Comparison of ENCODE assay signal across 1 cellular context in the genomic region with DNA sequence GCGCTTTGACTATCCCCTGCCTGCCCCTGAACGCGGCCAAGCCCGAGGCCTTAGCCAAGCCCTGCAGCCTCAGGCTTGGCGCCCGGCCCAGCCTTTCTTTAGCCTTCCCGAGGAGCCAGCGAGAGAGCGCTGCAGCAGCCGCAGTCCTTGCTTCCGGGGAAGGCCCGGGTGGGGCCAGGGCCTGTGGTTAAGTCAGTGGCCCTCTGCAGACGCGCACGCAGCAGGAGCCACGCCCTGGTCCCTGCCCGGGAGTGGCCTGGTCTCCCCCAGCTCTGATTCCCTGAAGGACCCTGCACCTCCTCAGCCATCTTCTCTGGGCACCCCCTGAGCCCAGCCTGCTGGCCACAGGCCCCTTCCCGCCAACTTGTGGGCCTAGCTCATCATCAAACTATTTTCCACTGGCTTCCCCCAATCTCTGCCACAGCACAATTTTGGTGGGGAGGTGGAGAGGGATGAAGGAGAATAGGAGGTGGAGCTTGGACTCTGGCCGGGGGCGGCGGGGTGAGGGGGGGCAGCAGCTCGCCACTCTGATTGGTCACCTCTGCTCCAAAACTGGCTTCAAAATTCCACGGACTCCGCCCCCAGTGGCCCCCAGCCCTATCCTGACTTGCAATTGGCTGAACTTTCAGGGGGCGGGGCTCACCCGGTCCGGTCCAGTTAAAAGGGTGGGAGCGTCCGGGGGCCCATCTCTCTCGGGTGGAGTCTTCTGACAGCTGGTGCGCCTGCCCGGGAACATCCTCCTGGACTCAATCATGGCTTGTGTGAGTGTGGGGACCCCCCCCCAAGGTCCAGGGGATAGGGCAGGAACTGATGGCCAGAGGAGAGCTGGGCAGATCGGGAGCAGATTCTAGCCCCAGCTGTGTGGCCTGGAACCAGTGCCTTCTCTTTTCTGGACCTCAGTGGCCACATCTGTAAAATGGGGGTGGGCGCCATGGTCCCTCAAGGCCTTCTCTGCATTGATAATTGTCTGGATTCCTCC.
TF ChIP-seq lines count a peak whose summit lies in the region.

A gene (plus strand): TSS at position 686 of the 979 bp plus-strand sequence. CDS start 67 bp downstream, at position 753.

TF ChIP-seq in K562, 482 proteins besides CTCF, POLR2A, EP300 and RAD21 (continued from another document and continues in another):
- TF ChIP-seq MECOM (CRISPR knock-in tag; IDR thresholded peaks at IDR 0.05) = peak; percentile 60; the same call in 1 of the 2 replicates
- TF ChIP-seq, protein P1, sequence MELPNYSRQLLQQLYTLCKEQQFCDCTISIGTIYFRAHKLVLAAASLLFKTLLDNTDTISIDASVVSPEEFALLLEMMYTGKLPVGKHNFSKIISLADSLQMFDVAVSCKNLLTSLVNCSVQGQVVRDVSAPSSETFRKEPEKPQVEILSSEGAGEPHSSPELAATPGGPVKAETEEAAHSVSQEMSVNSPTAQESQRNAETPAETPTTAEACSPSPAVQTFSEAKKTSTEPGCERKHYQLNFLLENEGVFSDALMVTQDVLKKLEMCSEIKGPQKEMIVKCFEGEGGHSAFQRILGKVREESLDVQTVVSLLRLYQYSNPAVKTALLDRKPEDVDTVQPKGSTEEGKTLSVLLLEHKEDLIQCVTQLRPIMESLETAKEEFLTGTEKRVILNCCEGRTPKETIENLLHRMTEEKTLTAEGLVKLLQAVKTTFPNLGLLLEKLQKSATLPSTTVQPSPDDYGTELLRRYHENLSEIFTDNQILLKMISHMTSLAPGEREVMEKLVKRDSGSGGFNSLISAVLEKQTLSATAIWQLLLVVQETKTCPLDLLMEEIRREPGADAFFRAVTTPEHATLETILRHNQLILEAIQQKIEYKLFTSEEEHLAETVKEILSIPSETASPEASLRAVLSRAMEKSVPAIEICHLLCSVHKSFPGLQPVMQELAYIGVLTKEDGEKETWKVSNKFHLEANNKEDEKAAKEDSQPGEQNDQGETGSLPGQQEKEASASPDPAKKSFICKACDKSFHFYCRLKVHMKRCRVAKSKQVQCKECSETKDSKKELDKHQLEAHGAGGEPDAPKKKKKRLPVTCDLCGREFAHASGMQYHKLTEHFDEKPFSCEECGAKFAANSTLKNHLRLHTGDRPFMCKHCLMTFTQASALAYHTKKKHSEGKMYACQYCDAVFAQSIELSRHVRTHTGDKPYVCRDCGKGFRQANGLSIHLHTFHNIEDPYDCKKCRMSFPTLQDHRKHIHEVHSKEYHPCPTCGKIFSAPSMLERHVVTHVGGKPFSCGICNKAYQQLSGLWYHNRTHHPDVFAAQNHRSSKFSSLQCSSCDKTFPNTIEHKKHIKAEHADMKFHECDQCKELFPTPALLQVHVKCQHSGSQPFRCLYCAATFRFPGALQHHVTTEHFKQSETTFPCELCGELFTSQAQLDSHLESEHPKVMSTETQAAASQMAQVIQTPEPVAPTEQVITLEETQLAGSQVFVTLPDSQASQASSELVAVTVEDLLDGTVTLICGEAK (IDR thresholded peaks at IDR 0.05) = no peak
- TF ChIP-seq, protein P1 (CRISPR knock-in tag; IDR thresholded peaks at IDR 0.05) = no peak
- TF ChIP-seq, protein P2, sequence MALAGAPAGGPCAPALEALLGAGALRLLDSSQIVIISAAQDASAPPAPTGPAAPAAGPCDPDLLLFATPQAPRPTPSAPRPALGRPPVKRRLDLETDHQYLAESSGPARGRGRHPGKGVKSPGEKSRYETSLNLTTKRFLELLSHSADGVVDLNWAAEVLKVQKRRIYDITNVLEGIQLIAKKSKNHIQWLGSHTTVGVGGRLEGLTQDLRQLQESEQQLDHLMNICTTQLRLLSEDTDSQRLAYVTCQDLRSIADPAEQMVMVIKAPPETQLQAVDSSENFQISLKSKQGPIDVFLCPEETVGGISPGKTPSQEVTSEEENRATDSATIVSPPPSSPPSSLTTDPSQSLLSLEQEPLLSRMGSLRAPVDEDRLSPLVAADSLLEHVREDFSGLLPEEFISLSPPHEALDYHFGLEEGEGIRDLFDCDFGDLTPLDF (CRISPR knock-in tag; IDR thresholded peaks at IDR 0.05) = no peak
- no peak for TF ChIP-seq ZKSCAN8 (CRISPR knock-in tag; IDR thresholded peaks at IDR 0.05)
- TF ChIP-seq, protein P3, sequence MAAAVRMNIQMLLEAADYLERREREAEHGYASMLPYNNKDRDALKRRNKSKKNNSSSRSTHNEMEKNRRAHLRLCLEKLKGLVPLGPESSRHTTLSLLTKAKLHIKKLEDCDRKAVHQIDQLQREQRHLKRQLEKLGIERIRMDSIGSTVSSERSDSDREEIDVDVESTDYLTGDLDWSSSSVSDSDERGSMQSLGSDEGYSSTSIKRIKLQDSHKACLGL (CRISPR knock-in tag; IDR thresholded peaks at IDR 0.05; ENCODE audit: borderline replicate concordance, poor library complexity, severe bottlenecking) = no peak
- TF ChIP-seq RNF2 (IDR thresholded peaks at IDR 0.05) = peak; percentile 66; the same call in 1 of the 2 replicates
- no peak for TF ChIP-seq TFAM (CRISPR knock-in tag; conservative IDR thresholded peaks at IDR 0.05)
- no peak for TF ChIP-seq ZNF589 (CRISPR knock-in tag; IDR thresholded peaks at IDR 0.05; ENCODE audit: low read depth)
- no peak for TF ChIP-seq SMARCC2 (IDR thresholded peaks at IDR 0.05; ENCODE audit: low read depth)
- TF ChIP-seq ZNF12 (CRISPR knock-in tag; IDR thresholded peaks at IDR 0.05) = no peak
- peak; percentile 58 for TF ChIP-seq GABPB1 (CRISPR knock-in tag; IDR thresholded peaks at IDR 0.05)
- TF ChIP-seq SIN3B (IDR thresholded peaks at IDR 0.05; ENCODE audit: low read depth) = no peak
- TF ChIP-seq RUNX1 (IDR thresholded peaks at IDR 0.05; ENCODE audit: low read depth) = no peak
- no peak for TF ChIP-seq PHF20 (IDR thresholded peaks at IDR 0.05; ENCODE audit: partially characterized antibody)
- TF ChIP-seq, protein P4, sequence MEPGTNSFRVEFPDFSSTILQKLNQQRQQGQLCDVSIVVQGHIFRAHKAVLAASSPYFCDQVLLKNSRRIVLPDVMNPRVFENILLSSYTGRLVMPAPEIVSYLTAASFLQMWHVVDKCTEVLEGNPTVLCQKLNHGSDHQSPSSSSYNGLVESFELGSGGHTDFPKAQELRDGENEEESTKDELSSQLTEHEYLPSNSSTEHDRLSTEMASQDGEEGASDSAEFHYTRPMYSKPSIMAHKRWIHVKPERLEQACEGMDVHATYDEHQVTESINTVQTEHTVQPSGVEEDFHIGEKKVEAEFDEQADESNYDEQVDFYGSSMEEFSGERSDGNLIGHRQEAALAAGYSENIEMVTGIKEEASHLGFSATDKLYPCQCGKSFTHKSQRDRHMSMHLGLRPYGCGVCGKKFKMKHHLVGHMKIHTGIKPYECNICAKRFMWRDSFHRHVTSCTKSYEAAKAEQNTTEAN (CRISPR knock-in tag; IDR thresholded peaks at IDR 0.05) = no peak
- no peak for TF ChIP-seq SOX6 (IDR thresholded peaks at IDR 0.05)
- TF ChIP-seq RBM15 (IDR thresholded peaks at IDR 0.05; ENCODE audit: insufficient read depth, low read length) = no peak
- TF ChIP-seq, protein P5, sequence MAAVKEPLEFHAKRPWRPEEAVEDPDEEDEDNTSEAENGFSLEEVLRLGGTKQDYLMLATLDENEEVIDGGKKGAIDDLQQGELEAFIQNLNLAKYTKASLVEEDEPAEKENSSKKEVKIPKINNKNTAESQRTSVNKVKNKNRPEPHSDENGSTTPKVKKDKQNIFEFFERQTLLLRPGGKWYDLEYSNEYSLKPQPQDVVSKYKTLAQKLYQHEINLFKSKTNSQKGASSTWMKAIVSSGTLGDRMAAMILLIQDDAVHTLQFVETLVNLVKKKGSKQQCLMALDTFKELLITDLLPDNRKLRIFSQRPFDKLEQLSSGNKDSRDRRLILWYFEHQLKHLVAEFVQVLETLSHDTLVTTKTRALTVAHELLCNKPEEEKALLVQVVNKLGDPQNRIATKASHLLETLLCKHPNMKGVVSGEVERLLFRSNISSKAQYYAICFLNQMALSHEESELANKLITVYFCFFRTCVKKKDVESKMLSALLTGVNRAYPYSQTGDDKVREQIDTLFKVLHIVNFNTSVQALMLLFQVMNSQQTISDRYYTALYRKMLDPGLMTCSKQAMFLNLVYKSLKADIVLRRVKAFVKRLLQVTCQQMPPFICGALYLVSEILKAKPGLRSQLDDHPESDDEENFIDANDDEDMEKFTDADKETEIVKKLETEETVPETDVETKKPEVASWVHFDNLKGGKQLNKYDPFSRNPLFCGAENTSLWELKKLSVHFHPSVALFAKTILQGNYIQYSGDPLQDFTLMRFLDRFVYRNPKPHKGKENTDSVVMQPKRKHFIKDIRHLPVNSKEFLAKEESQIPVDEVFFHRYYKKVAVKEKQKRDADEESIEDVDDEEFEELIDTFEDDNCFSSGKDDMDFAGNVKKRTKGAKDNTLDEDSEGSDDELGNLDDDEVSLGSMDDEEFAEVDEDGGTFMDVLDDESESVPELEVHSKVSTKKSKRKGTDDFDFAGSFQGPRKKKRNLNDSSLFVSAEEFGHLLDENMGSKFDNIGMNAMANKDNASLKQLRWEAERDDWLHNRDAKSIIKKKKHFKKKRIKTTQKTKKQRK (IDR thresholded peaks at IDR 0.05; ENCODE audit: borderline replicate concordance, low read depth, low read length) = no peak
- no peak for TF ChIP-seq CREBBP (IDR thresholded peaks at IDR 0.05; ENCODE audit: low read depth, low read length)
- TF ChIP-seq ZNF121 (CRISPR knock-in tag; conservative IDR thresholded peaks at IDR 0.05) = no peak
- TF ChIP-seq, protein P6, sequence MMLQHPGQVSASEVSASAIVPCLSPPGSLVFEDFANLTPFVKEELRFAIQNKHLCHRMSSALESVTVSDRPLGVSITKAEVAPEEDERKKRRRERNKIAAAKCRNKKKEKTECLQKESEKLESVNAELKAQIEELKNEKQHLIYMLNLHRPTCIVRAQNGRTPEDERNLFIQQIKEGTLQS (IDR thresholded peaks at IDR 0.05) = no peak
- TF ChIP-seq, protein P6 (CRISPR knock-in tag; conservative IDR thresholded peaks at IDR 0.05) = no peak
- TF ChIP-seq HDAC8 (tag; IDR thresholded peaks at IDR 0.05) = no peak
- TF ChIP-seq JUND (IDR thresholded peaks at IDR 0.05; ENCODE audit: borderline replicate concordance, low read depth, low read length) = peak; percentile 41
- no peak; the same call in 2 of the 3 replicates for TF ChIP-seq JUND (tag; IDR thresholded peaks at IDR 0.05; ENCODE audit: borderline replicate concordance, low read depth, low read length)
- TF ChIP-seq BCL6 (CRISPR knock-in tag; IDR thresholded peaks at IDR 0.05) = no peak
- TF ChIP-seq, protein P7, sequence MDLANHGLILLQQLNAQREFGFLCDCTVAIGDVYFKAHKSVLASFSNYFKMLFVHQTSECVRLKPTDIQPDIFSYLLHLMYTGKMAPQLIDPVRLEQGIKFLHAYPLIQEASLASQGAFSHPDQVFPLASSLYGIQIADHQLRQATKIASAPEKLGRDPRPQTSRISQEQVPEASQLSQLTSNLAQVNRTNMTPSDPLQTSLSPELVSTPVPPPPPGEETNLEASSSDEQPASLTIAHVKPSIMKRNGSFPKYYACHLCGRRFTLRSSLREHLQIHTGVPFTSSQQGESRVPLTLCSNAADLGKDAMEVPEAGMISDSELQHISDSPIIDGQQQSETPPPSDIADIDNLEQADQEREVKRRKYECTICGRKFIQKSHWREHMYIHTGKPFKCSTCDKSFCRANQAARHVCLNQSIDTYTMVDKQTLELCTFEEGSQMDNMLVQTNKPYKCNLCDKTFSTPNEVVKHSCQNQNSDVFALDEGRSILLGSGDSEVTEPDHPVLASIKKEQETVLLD (IDR thresholded peaks at IDR 0.05) = no peak
- TF ChIP-seq, protein P8, sequence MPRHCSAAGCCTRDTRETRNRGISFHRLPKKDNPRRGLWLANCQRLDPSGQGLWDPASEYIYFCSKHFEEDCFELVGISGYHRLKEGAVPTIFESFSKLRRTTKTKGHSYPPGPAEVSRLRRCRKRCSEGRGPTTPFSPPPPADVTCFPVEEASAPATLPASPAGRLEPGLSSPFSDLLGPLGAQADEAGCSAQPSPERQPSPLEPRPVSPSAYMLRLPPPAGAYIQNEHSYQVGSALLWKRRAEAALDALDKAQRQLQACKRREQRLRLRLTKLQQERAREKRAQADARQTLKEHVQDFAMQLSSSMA (CRISPR knock-in tag; IDR thresholded peaks at IDR 0.05) = no peak
- no peak for TF ChIP-seq DMBX1 (CRISPR knock-in tag; IDR thresholded peaks at IDR 0.05; ENCODE audit: borderline replicate concordance)
- no peak for TF ChIP-seq U2AF1 (optimal IDR thresholded peaks at IDR 0.05; ENCODE audit: low read depth, low read length)
- peak; percentile 73 for TF ChIP-seq SUPT5H (IDR thresholded peaks at IDR 0.05)
- no peak; the same call in 1 of the 2 replicates for TF ChIP-seq SP1 (CRISPR knock-in tag; IDR thresholded peaks at IDR 0.05)
- no peak for TF ChIP-seq RBM34 (IDR thresholded peaks at IDR 0.05; ENCODE audit: borderline replicate concordance, insufficient read depth, low read length)
- TF ChIP-seq EP400 (IDR thresholded peaks at IDR 0.05) = peak; percentile 56; the same call in 1 of the 2 replicates
- TF ChIP-seq PYGO2 (tag; IDR thresholded peaks at IDR 0.05) = no peak
- no peak for TF ChIP-seq ETV6 (IDR thresholded peaks at IDR 0.05; ENCODE audit: borderline replicate concordance in 1 of 2, low read depth in 2 of 2, low read length in 1 of 2)
- TF ChIP-seq ETV6 (CRISPR knock-in tag; IDR thresholded peaks at IDR 0.05; ENCODE audit: borderline replicate concordance) = no peak
- TF ChIP-seq RBM39 (optimal IDR thresholded peaks at IDR 0.05; ENCODE audit: low read depth, low read length) = no peak
- TF ChIP-seq PML (IDR thresholded peaks at IDR 0.05; ENCODE audit: low read length) = no peak
- no peak for TF ChIP-seq SREBF1 (IDR thresholded peaks at IDR 0.05; ENCODE audit: borderline replicate concordance, low read depth, low read length)
- peak; percentile 53 for TF ChIP-seq HDAC2 (IDR thresholded peaks at IDR 0.05)
- TF ChIP-seq MEF2D (tag; conservative IDR thresholded peaks at IDR 0.05; ENCODE audit: low read depth) = no peak
